Comparison of ENCODE assay signal across 17 cellular contexts in genomic region chr3:73513260-73513659, GRCh38.
DNase-seq lines count a peak whose midpoint lies in the region; TF ChIP-seq lines count a peak whose summit lies in the region.
"Had no signal": no experiment of that assay in that cellular context is flagged by ENCODE, and none has a peak within 500 bp of the region (broad histone marks: within the 10 kb centered on the region; RNA-seq: fewer than 3 reads in every experiment).

No MANE protein-coding gene starts in this region.

- H3K4me3 ChIP-seq in esophagus (ENCODE audit: low read depth in 1 of 2, low read length in 2 of 2), result no peak overlapping the region
- H3K4me3 ChIP-seq: cardiac muscle cell, suprapubic skin had no signal

- peak overlapping the region; percentile 69 for H3K27ac ChIP-seq in 22Rv1
- H3K27ac ChIP-seq in esophagus (ENCODE audit: low read depth in 2 of 2, low read length in 1 of 2), result peak overlapping the region; percentile 24 to 52
- H3K27ac ChIP-seq: cardiac muscle cell, foreskin keratinocyte, suprapubic skin had no signal

- DNase-seq in LoVo (ENCODE audit: low spot score) (peak; percentile 44), mucosa of gallbladder (ENCODE audit: low spot score) (peak; percentile 59), AML-193 (lab: John Stamatoyannopoulos, UW) (no peak), NCI-H1694 (lab: John Stamatoyannopoulos, UW) (no peak), SK-N-DZ (ENCODE audit: low spot score) (no peak), NCI-H2171 (lab: John Stamatoyannopoulos, UW) (no peak)
- DNase-seq: activated CD4-positive, CD25-positive, alpha-beta regulatory T cell treated with anti-CD3 and anti-CD28 coated beads, Interleukin-2, amount 50 U/mL, for 72 hours; activated CD8-positive, alpha-beta memory T cell treated with anti-CD3 and anti-CD28 coated beads, Interleukin-2, amount 50 U/mL, for 48 hours; effector memory CD8-positive, alpha-beta T cell; foreskin keratinocyte; NCI-H1694 treated with DMSO at 0.1 percent for 48 hours; NCI-H510A treated with DMSO at 0.1 percent for 48 hours; RPMI8226 had no signal

- no peak for TF ChIP-seq CTCF in 22Rv1 (IDR thresholded peaks at IDR 0.05)

- no peaks in the 10 kb centered on the region for H3K36me3 ChIP-seq in esophagus (ENCODE audit: control insufficient read depth in 2 of 2, insufficient read depth in 2 of 2, low read length in 1 of 2)
- H3K36me3 ChIP-seq: cardiac muscle cell, suprapubic skin had no signal

- 47 to 76% methylated on average over 5 of the region's 5 CpGs for WGBS in esophagus, 2 donors

- no peaks in the 10 kb centered on the region for H3K9me3 ChIP-seq in esophagus (ENCODE audit: control insufficient read depth in 2 of 2, insufficient read depth in 1 of 2, low read depth in 1 of 2, low read length in 1 of 2)
- H3K9me3 ChIP-seq: suprapubic skin had no signal

- no peaks in the 10 kb centered on the region for H3K27me3 ChIP-seq in esophagus (ENCODE audit: control insufficient read depth in 1 of 2, insufficient read depth in 2 of 2, low read length in 2 of 2)
- H3K27me3 ChIP-seq: cardiac muscle cell, foreskin keratinocyte, suprapubic skin had no signal

- H3K4me1 ChIP-seq in esophagus (ENCODE audit: control insufficient read depth in 2 of 2, insufficient read depth in 2 of 2, low read length in 1 of 2), result peaks cover 0 to 3% of the 10 kb centered on the region in 2 donors
- H3K4me1 ChIP-seq: foreskin keratinocyte had no signal

Comparison
In these comparisons a context has a peak if more than half of its experiments do, and no peak if none do; other contexts are left out.
1. DNase-seq: peak in LoVo (single experiment) and mucosa of gallbladder (single experiment); none in AML-193 (0 of 2), NCI-H1694 (single experiment), SK-N-DZ (single experiment) and NCI-H2171 (single experiment).